Comparison of ENCODE assay signal across 1 cellular context in the genomic region with DNA sequence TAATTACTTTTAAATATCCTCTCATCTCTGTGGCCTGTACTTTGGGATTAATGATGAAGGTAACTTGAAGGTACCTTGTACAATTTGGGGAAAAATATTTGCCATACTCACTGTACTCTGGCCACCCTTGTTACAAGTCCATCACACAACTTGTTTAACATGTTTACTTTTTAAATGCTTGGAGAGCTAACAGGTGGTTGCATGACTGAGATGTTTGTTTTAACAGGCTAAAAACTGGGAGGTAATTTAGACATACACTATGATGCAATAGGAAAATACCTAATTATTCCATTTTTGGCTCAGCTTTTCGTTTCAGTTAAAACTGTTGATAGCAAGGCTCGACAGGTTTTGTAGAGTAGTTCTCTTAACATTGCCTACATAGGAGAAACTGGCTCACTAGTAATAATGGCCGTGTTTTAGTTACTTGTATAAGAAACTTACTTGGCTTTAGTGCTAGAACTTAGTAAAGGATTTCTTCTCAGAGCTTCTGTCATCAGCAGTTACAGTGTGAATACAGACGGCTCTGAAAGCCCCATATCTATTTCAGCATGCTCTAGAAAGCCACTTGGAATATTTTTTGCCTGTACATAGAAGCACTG.
TF ChIP-seq lines count a peak whose summit lies in the region.

No MANE protein-coding gene starts in this region.

TF ChIP-seq in HEK293, 187 proteins besides CTCF, POLR2A, EP300 and RAD21 (continued from another document and continues in another):
- TF ChIP-seq SCRT2 (tag by site-specific recombination; IDR thresholded peaks at IDR 0.05) = peak; percentile 99
- TF ChIP-seq, protein P1, sequence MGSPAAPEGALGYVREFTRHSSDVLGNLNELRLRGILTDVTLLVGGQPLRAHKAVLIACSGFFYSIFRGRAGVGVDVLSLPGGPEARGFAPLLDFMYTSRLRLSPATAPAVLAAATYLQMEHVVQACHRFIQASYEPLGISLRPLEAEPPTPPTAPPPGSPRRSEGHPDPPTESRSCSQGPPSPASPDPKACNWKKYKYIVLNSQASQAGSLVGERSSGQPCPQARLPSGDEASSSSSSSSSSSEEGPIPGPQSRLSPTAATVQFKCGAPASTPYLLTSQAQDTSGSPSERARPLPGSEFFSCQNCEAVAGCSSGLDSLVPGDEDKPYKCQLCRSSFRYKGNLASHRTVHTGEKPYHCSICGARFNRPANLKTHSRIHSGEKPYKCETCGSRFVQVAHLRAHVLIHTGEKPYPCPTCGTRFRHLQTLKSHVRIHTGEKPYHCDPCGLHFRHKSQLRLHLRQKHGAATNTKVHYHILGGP (tag by site-specific recombination; IDR thresholded peaks at IDR 0.05) = peak; percentile 76
- TF ChIP-seq ZNF768 (tag by site-specific recombination; IDR thresholded peaks at IDR 0.05) = no peak
- TF ChIP-seq, protein P2, sequence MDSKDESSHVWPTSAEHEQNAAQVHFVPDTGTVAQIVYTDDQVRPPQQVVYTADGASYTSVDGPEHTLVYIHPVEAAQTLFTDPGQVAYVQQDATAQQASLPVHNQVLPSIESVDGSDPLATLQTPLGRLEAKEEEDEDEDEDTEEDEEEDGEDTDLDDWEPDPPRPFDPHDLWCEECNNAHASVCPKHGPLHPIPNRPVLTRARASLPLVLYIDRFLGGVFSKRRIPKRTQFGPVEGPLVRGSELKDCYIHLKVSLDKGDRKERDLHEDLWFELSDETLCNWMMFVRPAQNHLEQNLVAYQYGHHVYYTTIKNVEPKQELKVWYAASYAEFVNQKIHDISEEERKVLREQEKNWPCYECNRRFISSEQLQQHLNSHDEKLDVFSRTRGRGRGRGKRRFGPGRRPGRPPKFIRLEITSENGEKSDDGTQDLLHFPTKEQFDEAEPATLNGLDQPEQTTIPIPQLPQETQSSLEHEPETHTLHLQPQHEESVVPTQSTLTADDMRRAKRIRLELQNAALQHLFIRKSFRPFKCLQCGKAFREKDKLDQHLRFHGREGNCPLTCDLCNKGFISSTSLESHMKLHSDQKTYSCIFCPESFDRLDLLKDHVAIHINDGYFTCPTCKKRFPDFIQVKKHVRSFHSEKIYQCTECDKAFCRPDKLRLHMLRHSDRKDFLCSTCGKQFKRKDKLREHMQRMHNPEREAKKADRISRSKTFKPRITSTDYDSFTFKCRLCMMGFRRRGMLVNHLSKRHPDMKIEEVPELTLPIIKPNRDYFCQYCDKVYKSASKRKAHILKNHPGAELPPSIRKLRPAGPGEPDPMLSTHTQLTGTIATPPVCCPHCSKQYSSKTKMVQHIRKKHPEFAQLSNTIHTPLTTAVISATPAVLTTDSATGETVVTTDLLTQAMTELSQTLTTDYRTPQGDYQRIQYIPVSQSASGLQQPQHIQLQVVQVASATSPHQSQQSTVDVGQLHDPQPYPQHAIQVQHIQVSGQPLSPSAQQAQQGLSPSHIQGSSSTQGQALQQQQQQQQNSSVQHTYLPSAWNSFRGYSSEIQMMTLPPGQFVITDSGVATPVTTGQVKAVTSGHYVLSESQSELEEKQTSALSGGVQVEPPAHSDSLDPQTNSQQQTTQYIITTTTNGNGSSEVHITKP (tag by site-specific recombination; IDR thresholded peaks at IDR 0.05) = no peak
- TF ChIP-seq, protein P3, sequence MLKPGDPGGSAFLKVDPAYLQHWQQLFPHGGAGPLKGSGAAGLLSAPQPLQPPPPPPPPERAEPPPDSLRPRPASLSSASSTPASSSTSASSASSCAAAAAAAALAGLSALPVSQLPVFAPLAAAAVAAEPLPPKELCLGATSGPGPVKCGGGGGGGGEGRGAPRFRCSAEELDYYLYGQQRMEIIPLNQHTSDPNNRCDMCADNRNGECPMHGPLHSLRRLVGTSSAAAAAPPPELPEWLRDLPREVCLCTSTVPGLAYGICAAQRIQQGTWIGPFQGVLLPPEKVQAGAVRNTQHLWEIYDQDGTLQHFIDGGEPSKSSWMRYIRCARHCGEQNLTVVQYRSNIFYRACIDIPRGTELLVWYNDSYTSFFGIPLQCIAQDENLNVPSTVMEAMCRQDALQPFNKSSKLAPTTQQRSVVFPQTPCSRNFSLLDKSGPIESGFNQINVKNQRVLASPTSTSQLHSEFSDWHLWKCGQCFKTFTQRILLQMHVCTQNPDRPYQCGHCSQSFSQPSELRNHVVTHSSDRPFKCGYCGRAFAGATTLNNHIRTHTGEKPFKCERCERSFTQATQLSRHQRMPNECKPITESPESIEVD (tag by site-specific recombination; IDR thresholded peaks at IDR 0.05) = peak; percentile 67; the same call in 1 of the 2 replicates
- TF ChIP-seq, protein P4, sequence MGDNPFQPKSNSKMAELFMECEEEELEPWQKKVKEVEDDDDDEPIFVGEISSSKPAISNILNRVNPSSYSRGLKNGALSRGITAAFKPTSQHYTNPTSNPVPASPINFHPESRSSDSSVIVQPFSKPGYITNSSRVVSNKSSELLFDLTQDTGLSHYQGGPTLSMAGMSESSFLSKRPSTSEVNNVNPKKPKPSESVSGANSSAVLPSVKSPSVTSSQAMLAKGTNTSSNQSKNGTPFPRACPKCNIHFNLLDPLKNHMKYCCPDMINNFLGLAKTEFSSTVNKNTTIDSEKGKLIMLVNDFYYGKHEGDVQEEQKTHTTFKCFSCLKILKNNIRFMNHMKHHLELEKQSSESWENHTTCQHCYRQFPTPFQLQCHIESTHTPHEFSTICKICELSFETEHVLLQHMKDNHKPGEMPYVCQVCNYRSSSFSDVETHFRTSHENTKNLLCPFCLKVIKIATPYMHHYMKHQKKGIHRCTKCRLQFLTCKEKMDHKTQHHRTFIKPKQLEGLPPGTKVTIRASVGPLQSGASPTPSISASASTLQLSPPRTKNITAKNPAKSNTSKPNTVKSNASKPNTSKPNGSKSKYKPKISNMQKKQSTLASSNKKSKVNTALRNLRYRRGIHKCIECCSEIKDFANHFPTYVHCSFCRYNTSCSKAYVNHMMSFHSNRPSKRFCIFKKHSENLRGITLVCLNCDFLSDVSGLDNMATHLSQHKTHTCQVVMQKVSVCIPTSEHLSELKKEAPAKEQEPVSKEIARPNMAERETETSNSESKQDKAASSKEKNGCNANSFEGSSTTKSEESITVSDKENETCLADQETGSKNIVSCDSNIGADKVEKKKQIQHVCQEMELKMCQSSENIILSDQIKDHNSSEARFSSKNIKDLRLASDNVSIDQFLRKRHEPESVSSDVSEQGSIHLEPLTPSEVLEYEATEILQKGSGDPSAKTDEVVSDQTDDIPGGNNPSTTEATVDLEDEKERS (tag by site-specific recombination; IDR thresholded peaks at IDR 0.05) = no peak
- no peak for TF ChIP-seq ZFHX2 (tag by site-specific recombination; conservative IDR thresholded peaks at IDR 0.05)
- no peak for TF ChIP-seq KLF9 (tag by site-specific recombination; IDR thresholded peaks at IDR 0.05; ENCODE audit: low read depth)
- TF ChIP-seq ZNF404 (tag by site-specific recombination; IDR thresholded peaks at IDR 0.05) = no peak
- TF ChIP-seq, protein P5, sequence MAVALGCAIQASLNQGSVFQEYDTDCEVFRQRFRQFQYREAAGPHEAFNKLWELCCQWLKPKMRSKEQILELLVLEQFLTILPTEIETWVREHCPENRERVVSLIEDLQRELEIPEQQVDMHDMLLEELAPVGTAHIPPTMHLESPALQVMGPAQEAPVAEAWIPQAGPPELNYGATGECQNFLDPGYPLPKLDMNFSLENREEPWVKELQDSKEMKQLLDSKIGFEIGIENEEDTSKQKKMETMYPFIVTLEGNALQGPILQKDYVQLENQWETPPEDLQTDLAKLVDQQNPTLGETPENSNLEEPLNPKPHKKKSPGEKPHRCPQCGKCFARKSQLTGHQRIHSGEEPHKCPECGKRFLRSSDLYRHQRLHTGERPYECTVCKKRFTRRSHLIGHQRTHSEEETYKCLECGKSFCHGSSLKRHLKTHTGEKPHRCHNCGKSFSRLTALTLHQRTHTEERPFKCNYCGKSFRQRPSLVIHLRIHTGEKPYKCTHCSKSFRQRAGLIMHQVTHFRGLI (tag by site-specific recombination; IDR thresholded peaks at IDR 0.05) = no peak
- TF ChIP-seq ZNF670 (tag by site-specific recombination; IDR thresholded peaks at IDR 0.05; ENCODE audit: low read depth) = no peak
- no peak for TF ChIP-seq ZNF530 (tag by site-specific recombination; IDR thresholded peaks at IDR 0.05; ENCODE audit: low read depth)
- TF ChIP-seq, protein P6, sequence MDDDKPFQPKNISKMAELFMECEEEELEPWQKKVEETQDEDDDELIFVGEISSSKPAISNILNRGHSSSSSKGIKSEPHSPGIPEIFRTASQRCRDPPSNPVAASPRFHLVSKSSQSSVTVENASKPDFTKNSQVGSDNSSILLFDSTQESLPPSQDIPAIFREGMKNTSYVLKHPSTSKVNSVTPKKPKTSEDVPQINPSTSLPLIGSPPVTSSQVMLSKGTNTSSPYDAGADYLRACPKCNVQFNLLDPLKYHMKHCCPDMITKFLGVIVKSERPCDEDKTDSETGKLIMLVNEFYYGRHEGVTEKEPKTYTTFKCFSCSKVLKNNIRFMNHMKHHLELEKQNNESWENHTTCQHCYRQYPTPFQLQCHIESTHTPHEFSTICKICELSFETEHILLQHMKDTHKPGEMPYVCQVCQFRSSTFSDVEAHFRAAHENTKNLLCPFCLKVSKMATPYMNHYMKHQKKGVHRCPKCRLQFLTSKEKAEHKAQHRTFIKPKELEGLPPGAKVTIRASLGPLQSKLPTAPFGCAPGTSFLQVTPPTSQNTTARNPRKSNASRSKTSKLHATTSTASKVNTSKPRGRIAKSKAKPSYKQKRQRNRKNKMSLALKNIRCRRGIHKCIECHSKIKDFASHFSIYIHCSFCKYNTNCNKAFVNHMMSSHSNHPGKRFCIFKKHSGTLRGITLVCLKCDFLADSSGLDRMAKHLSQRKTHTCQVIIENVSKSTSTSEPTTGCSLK (tag by site-specific recombination; IDR thresholded peaks at IDR 0.05) = no peak
- TF ChIP-seq MYNN (tag by site-specific recombination; IDR thresholded peaks at IDR 0.05; ENCODE audit: borderline replicate concordance) = no peak
- no peak for TF ChIP-seq ZNF311 (tag by site-specific recombination; IDR thresholded peaks at IDR 0.05; ENCODE audit: borderline replicate concordance)
- no peak for TF ChIP-seq ZBTB20 (tag by site-specific recombination; IDR thresholded peaks at IDR 0.05)
- TF ChIP-seq, protein P7, sequence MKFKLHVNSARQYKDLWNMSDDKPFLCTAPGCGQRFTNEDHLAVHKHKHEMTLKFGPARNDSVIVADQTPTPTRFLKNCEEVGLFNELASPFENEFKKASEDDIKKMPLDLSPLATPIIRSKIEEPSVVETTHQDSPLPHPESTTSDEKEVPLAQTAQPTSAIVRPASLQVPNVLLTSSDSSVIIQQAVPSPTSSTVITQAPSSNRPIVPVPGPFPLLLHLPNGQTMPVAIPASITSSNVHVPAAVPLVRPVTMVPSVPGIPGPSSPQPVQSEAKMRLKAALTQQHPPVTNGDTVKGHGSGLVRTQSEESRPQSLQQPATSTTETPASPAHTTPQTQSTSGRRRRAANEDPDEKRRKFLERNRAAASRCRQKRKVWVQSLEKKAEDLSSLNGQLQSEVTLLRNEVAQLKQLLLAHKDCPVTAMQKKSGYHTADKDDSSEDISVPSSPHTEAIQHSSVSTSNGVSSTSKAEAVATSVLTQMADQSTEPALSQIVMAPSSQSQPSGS (tag by site-specific recombination; IDR thresholded peaks at IDR 0.05; ENCODE audit: low read depth) = no peak
- TF ChIP-seq, protein P8, sequence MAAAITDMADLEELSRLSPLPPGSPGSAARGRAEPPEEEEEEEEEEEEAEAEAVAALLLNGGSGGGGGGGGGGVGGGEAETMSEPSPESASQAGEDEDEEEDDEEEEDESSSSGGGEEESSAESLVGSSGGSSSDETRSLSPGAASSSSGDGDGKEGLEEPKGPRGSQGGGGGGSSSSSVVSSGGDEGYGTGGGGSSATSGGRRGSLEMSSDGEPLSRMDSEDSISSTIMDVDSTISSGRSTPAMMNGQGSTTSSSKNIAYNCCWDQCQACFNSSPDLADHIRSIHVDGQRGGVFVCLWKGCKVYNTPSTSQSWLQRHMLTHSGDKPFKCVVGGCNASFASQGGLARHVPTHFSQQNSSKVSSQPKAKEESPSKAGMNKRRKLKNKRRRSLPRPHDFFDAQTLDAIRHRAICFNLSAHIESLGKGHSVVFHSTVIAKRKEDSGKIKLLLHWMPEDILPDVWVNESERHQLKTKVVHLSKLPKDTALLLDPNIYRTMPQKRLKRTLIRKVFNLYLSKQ (tag by site-specific recombination; IDR thresholded peaks at IDR 0.05; ENCODE audit: borderline replicate concordance) = no peak
- TF ChIP-seq, protein P9, sequence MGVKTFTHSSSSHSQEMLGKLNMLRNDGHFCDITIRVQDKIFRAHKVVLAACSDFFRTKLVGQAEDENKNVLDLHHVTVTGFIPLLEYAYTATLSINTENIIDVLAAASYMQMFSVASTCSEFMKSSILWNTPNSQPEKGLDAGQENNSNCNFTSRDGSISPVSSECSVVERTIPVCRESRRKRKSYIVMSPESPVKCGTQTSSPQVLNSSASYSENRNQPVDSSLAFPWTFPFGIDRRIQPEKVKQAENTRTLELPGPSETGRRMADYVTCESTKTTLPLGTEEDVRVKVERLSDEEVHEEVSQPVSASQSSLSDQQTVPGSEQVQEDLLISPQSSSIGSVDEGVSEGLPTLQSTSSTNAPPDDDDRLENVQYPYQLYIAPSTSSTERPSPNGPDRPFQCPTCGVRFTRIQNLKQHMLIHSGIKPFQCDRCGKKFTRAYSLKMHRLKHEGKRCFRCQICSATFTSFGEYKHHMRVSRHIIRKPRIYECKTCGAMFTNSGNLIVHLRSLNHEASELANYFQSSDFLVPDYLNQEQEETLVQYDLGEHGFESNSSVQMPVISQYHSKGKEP (tag by site-specific recombination; IDR thresholded peaks at IDR 0.05) = peak; percentile 31; the same call in 1 of the 2 replicates
- no peak for TF ChIP-seq ZFP3 (tag by site-specific recombination; IDR thresholded peaks at IDR 0.05; ENCODE audit: low read depth)
- TF ChIP-seq, protein P10, sequence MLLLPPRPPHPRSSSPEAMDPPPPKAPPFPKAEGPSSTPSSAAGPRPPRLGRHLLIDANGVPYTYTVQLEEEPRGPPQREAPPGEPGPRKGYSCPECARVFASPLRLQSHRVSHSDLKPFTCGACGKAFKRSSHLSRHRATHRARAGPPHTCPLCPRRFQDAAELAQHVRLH (tag by site-specific recombination; IDR thresholded peaks at IDR 0.05) = no peak
- no peak for TF ChIP-seq GLI4 (tag by site-specific recombination; IDR thresholded peaks at IDR 0.05)
- no peak for TF ChIP-seq ZNF155 (tag by site-specific recombination; IDR thresholded peaks at IDR 0.05)
- TF ChIP-seq, protein P11, sequence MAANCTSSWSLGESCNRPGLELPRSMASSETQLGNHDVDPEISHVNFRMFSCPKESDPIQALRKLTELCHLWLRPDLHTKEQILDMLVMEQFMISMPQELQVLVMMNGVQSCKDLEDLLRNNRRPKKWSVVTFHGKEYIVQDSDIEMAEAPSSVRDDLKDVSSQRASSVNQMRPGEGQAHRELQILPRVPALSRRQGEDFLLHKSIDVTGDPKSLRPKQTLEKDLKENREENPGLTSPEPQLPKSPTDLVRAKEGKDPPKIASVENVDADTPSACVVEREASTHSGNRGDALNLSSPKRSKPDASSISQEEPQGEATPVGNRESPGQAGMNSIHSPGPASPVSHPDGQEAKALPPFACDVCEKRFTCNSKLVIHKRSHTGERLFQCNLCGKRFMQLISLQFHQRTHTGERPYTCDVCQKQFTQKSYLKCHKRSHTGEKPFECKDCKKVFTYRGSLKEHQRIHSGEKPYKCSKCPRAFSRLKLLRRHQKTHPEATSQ (tag by site-specific recombination; IDR thresholded peaks at IDR 0.05) = no peak
- TF ChIP-seq ZNF2 (tag by site-specific recombination; IDR thresholded peaks at IDR 0.05) = no peak
- TF ChIP-seq ZNF394 (tag by site-specific recombination; IDR thresholded peaks at IDR 0.05; ENCODE audit: borderline replicate concordance) = no peak
- TF ChIP-seq ZNF629 (tag by site-specific recombination; IDR thresholded peaks at IDR 0.05) = no peak
- peak; percentile 77 for TF ChIP-seq SCRT1 (tag by site-specific recombination; IDR thresholded peaks at IDR 0.05; ENCODE audit: borderline replicate concordance)
- TF ChIP-seq GLI2 (tag by site-specific recombination; IDR thresholded peaks at IDR 0.05; ENCODE audit: borderline replicate concordance, low read depth) = no peak
- TF ChIP-seq PRDM1 (tag by site-specific recombination; IDR thresholded peaks at IDR 0.05) = no peak
- no peak for TF ChIP-seq ZNF48 (tag by site-specific recombination; IDR thresholded peaks at IDR 0.05)
